In genomic region chr2:110170102-110170501, GRCh38 we compare ENCODE assay signal across 1 cellular context.
TF ChIP-seq lines count a peak whose summit lies in the region.

No MANE protein-coding gene starts in this region.

TF ChIP-seq in HepG2, 621 proteins besides CTCF, POLR2A, EP300 and RAD21:
- TF ChIP-seq KLF16 (CRISPR knock-in tag; IDR thresholded peaks at IDR 0.05) (no peak), TGIF2 (CRISPR knock-in tag; IDR thresholded peaks at IDR 0.05) (no peak), MAFF (IDR thresholded peaks at IDR 0.05; ENCODE audit: low read depth, low read length) (0 out of 2 replicates have a peak, but pooled peaks have one; percentile 16), SIN3A (IDR thresholded peaks at IDR 0.05; ENCODE audit: borderline replicate concordance, low read depth, low read length) (no peak), SNAI1 (CRISPR knock-in tag; IDR thresholded peaks at IDR 0.05; ENCODE audit: borderline replicate concordance) (no peak), CENPX (CRISPR knock-in tag; IDR thresholded peaks at IDR 0.05) (no peak), SP5 (CRISPR knock-in tag; IDR thresholded peaks at IDR 0.05; ENCODE audit: borderline replicate concordance, low read depth) (no peak), MAFK (conservative IDR thresholded peaks at IDR 0.05 in 1 of 2, IDR thresholded peaks at IDR 0.05 in 1 of 2; ENCODE audit: low read length in 2 of 2) (peak; percentile 37 to 41; a peak in 2 of 4 replicates)
- TF ChIP-seq, protein P1, sequence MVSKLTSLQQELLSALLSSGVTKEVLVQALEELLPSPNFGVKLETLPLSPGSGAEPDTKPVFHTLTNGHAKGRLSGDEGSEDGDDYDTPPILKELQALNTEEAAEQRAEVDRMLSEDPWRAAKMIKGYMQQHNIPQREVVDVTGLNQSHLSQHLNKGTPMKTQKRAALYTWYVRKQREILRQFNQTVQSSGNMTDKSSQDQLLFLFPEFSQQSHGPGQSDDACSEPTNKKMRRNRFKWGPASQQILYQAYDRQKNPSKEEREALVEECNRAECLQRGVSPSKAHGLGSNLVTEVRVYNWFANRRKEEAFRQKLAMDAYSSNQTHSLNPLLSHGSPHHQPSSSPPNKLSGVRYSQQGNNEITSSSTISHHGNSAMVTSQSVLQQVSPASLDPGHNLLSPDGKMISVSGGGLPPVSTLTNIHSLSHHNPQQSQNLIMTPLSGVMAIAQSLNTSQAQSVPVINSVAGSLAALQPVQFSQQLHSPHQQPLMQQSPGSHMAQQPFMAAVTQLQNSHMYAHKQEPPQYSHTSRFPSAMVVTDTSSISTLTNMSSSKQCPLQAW (CRISPR knock-in tag; IDR thresholded peaks at IDR 0.05): no peak
TF ChIP-seq in HepG2: peak in this region for 2.
